27 cellular contexts compared by ENCODE assay signal in genomic region chr5:145764325-145764724, GRCh38.
"Had no signal": no experiment of that assay in that cellular context is flagged by ENCODE, and none has a peak within 500 bp of the region (broad histone marks: within the 10 kb centered on the region; RNA-seq: fewer than 3 reads in every experiment).

No MANE protein-coding gene starts in this region.

- H3K4me3 ChIP-seq: ascending aorta, cardiac muscle cell, MG63 had no signal

- H3K36me3 ChIP-seq: brain microvascular endothelial cell, cardiac muscle cell, MG63 had no signal

- ATAC-seq: activated CD8-positive, alpha-beta memory T cell treated with anti-CD3 and anti-CD28 coated beads, Interleukin-2, amount 10 ng/mL, durations not matched to agents 7 days and 5 days; activated naive CD4-positive, alpha-beta T cell treated with anti-CD3 and anti-CD28 coated beads, Interleukin-2, amount 50 U/mL, for 72 hours; activated naive CD8-positive, alpha-beta T cell treated with anti-CD3 and anti-CD28 coated beads, Interleukin-2, amount 50 U/mL, for 24 hours; T-helper 17 cell had no signal

- DNase-seq: activated B cell treated with CpG ODN at 0.5 μM for 24 hours; activated CD4-positive, alpha-beta T cell treated with anti-CD3 and anti-CD28 coated beads for 1 hour; activated CD4-positive, alpha-beta T cell treated with anti-CD3 and anti-CD28 coated beads, Interleukin-2, amount 10 ng/mL, durations not matched to agents 24 days and 14 days; activated CD4-positive, alpha-beta T cell treated with anti-CD3 and anti-CD28 coated beads, Interleukin-2, amount 50 U/mL, for 48 hours; activated CD8-positive, alpha-beta memory T cell treated with anti-CD3 and anti-CD28 coated beads, Interleukin-2, amount 10 ng/mL, durations not matched to agents 7 days and 5 days; activated effector memory CD4-positive, alpha-beta T cell treated with Interleukin-2 at 50 U/mL for 16 hours; activated naive CD4-positive, alpha-beta T cell treated with Interleukin-2 at 50 U/mL for 16 hours; activated naive CD8-positive, alpha-beta T cell treated with anti-CD3 and anti-CD28 coated beads, Interleukin-2, amount 50 U/mL, for 24 hours; activated T-cell treated with anti-CD3 and anti-CD28 coated beads, Interleukin-2, amount 50 U/mL, for 24 hours; amniotic stem cell; brain microvascular endothelial cell; MG63; MV-4-11; NCI-H1092 treated with DMSO at 0.1 percent for 48 hours; NCI-H1417 treated with DMSO at 0.1 percent for 48 hours; NCI-H1694; NCI-H2029 treated with DMSO at 0.1 percent for 48 hours; NCI-H446; NCI-H524 treated with DMSO at 0.1 percent for 48 hours; NCI-H774; SIG-M5; T-helper 17 cell; T1000 had no signal

- H3K27ac ChIP-seq: ascending aorta, brain microvascular endothelial cell, cardiac muscle cell, KMS-11 had no signal

- H3K4me1 ChIP-seq: ascending aorta had no signal

- H3K27me3 ChIP-seq: ascending aorta, brain microvascular endothelial cell, cardiac muscle cell, MG63 had no signal

- H3K9me3 ChIP-seq: ascending aorta, MG63 had no signal
